ENCODE assay signal across 10 cellular contexts in the genomic region with DNA sequence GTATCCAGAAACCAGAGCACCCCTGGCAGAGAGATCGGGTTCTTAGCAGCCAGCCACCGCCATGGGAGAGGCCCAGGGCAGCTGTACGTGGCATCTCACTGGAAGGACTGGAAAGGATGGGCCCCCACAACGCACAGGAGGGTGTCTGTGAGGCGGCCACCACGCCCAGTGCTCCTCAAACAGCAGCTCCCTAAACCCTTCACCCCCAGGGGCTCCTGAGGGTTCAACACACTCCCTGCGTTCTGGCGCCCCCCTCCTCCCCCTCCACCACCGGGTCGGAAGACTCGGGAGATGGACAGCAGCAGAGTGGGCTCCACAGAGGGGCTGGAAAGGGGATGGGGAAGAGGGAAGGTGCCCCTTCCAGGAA. TPM values are rescaled to one million over a fixed set of nuclear protein-coding genes. Genes with fewer than 3 reads are reported as not detected.
DNase-seq lines count a peak whose midpoint lies in the region; ATAC-seq and TF ChIP-seq lines count a peak whose summit lies in the region.
"Had no signal": no experiment of that assay in that cellular context is flagged by ENCODE, and none has a peak within 500 bp of the region (broad histone marks: within the 10 kb centered on the region; RNA-seq: fewer than 3 reads in every experiment).

No MANE protein-coding gene starts in this region.

- peaks cover 6% of the 10 kb centered on the region for H3K79me2 ChIP-seq in neural cell (replicated peaks; ENCODE audit: insufficient read depth, low read length)

- no peak for TF ChIP-seq POLR2A in breast epithelium (IDR thresholded peaks at IDR 0.05)

- H3K27me3 ChIP-seq in BLaER1 (no peaks in the 10 kb centered on the region), breast epithelium (peaks cover 0 to 25% of the 10 kb centered on the region in 2 donors), neural cell (ENCODE audit: insufficient read depth, low read depth, low read length) (no peaks in the 10 kb centered on the region)

- ATAC-seq in HG03045 (IDR thresholded peaks at IDR 0.05; ENCODE audit: unreplicated experiment): no peak

- DNase-seq in Jurkat, Clone E6-1 (ENCODE audit: low read depth, low spot score): no peak
- DNase-seq in breast epithelium (ENCODE audit: low spot score in 2 of 2) (no peak), COR-L47 (lab: John Stamatoyannopoulos, UW) (no peak), NCI-H524 (lab: John Stamatoyannopoulos, UW) (no peak)
- DNase-seq in stimulated activated CD4-positive, alpha-beta T cell treated with anti-CD3 and anti-CD28 coated beads, Interleukin-1b, Interleukin-23, amount 100 ng/mL, for 48 hours: no peak
- DNase-seq: activated CD4-positive, alpha-beta T cell treated with anti-CD3 and anti-CD28 coated beads for 4 hours; hippocampal formation had no signal

- H3K4me2 ChIP-seq in BLaER1 (peak overlapping the region; percentile 97), neural cell (ENCODE audit: low read length) (peak overlapping the region; percentile 76)

- peak overlapping the region; percentile 84 for H3K9ac ChIP-seq in BLaER1
- peak overlapping the region; percentile 72 for H3K9ac ChIP-seq in neural cell (ENCODE audit: low read length)

- peak overlapping the region; percentile 89 for H3K27ac ChIP-seq in BLaER1
- H3K27ac ChIP-seq in breast epithelium: no peak overlapping the region
- H3K27ac ChIP-seq in neural cell (ENCODE audit: low read length): peak overlapping the region; percentile 61

- TF ChIP-seq EP300 in neural cell (conservative IDR thresholded peaks at IDR 0.05; ENCODE audit: poor library complexity, severe bottlenecking): no peak

- no peak for TF ChIP-seq RAD21 in neural cell (conservative IDR thresholded peaks at IDR 0.05)

- peak overlapping the region; percentile 81 for H3K4me3 ChIP-seq in BLaER1
- H3K4me3 ChIP-seq in Jurkat, Clone E6-1 (ENCODE audit: low read length): peak overlapping the region; percentile 47
- peak overlapping the region; percentile 43 to 79 (median 50) for H3K4me3 ChIP-seq in breast epithelium
- H3K4me3 ChIP-seq in neural cell (ENCODE audit: low read length): peak overlapping the region; percentile 83

- H3K4me1 ChIP-seq in BLaER1 (peaks cover 52% of the 10 kb centered on the region), breast epithelium (no peaks in the 10 kb centered on the region)

- H3K9me2 ChIP-seq in neural cell (ENCODE audit: insufficient read depth, low read length): no peaks in the 10 kb centered on the region

- no peaks in the 10 kb centered on the region for H3F3A ChIP-seq in neural cell (ENCODE audit: insufficient read depth, low read length, poor library complexity, severe bottlenecking)

- TF ChIP-seq CTCF in breast epithelium (IDR thresholded peaks at IDR 0.05) (no peak), neural cell (IDR thresholded peaks at IDR 0.05; ENCODE audit: poor library complexity, severe bottlenecking) (no peak)

- no peak overlapping the region for H2AFZ ChIP-seq in neural cell (ENCODE audit: low read depth, low read length)

- H4K20me1 ChIP-seq in BLaER1: peaks cover 46% of the 10 kb centered on the region
- no peaks in the 10 kb centered on the region for H4K20me1 ChIP-seq in neural cell (ENCODE audit: insufficient read depth)

- intact Hi-C loops in breast epithelium (cut with DNase I; ENCODE audit: low total_unique reads): no loop called here

- no peaks in the 10 kb centered on the region for H3K9me3 ChIP-seq in BLaER1
- no peaks in the 10 kb centered on the region for H3K9me3 ChIP-seq in breast epithelium
- H3K9me3 ChIP-seq in neural cell (ENCODE audit: low read length): no peaks in the 10 kb centered on the region

- peaks cover 51% of the 10 kb centered on the region for H3K36me3 ChIP-seq in BLaER1
- no peaks in the 10 kb centered on the region for H3K36me3 ChIP-seq in breast epithelium
- H3K36me3 ChIP-seq in neural cell (ENCODE audit: insufficient read depth, low read length): no peaks in the 10 kb centered on the region

TF ChIP-seq in neural cell, 6 proteins besides CTCF, POLR2A, EP300 and RAD21:
- TF ChIP-seq POLR2AphosphoS5 (IDR thresholded peaks at IDR 0.05) (no peak), SMC3 (conservative IDR thresholded peaks at IDR 0.05; ENCODE audit: poor library complexity) (no peak), MXI1 (conservative IDR thresholded peaks at IDR 0.05; ENCODE audit: poor library complexity, severe bottlenecking) (no peak), EZH2 (IDR thresholded peaks at IDR 0.05; ENCODE audit: borderline replicate concordance, insufficient read depth, low read length, poor library complexity, severe bottlenecking) (no peak), TAF1 (IDR thresholded peaks at IDR 0.05; ENCODE audit: low read depth) (no peak)
- TF ChIP-seq, protein P1, sequence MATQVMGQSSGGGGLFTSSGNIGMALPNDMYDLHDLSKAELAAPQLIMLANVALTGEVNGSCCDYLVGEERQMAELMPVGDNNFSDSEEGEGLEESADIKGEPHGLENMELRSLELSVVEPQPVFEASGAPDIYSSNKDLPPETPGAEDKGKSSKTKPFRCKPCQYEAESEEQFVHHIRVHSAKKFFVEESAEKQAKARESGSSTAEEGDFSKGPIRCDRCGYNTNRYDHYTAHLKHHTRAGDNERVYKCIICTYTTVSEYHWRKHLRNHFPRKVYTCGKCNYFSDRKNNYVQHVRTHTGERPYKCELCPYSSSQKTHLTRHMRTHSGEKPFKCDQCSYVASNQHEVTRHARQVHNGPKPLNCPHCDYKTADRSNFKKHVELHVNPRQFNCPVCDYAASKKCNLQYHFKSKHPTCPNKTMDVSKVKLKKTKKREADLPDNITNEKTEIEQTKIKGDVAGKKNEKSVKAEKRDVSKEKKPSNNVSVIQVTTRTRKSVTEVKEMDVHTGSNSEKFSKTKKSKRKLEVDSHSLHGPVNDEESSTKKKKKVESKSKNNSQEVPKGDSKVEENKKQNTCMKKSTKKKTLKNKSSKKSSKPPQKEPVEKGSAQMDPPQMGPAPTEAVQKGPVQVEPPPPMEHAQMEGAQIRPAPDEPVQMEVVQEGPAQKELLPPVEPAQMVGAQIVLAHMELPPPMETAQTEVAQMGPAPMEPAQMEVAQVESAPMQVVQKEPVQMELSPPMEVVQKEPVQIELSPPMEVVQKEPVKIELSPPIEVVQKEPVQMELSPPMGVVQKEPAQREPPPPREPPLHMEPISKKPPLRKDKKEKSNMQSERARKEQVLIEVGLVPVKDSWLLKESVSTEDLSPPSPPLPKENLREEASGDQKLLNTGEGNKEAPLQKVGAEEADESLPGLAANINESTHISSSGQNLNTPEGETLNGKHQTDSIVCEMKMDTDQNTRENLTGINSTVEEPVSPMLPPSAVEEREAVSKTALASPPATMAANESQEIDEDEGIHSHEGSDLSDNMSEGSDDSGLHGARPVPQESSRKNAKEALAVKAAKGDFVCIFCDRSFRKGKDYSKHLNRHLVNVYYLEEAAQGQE (IDR thresholded peaks at IDR 0.05; ENCODE audit: borderline replicate concordance): no peak

RNA-seq across cellular contexts. Expression of a gene that starts 1.1 kb away (rescaled TPM):
- polyA plus RNA-seq in Jurkat, Clone E6-1 (2012; ENCODE audit: insufficient read depth, insufficient read length): 27.7 TPM
- total RNA-seq in breast epithelium: 1 to 10 TPM; 3.8 to 9.8 (median 5.3) TPM
- 36.7 and 53.3 TPM in 2 replicates for polyA plus RNA-seq in neural cell
- polyA minus RNA-seq in neural cell: 24.3 and 25.1 TPM in 2 replicates

RNA-seq across cellular contexts. Expression of a gene that starts 9.4 kb away (rescaled TPM):
- polyA plus RNA-seq in Jurkat, Clone E6-1 (2012; ENCODE audit: insufficient read depth, insufficient read length): 54.8 TPM
- total RNA-seq in breast epithelium: 10 to 100 TPM; 22.9 to 35.7 (median 29.4) TPM
- polyA plus RNA-seq in neural cell: 39.1 and 40.5 TPM in 2 replicates
- polyA minus RNA-seq in neural cell: 28.7 and 29.2 TPM in 2 replicates

RNA-seq across cellular contexts. Expression of a gene that starts 9.8 kb away (rescaled TPM):
- polyA plus RNA-seq in Jurkat, Clone E6-1 (2012; ENCODE audit: insufficient read depth, insufficient read length): 37.9 TPM
- 10 to 100 TPM in 2 of 3 donors, 1 to 10 TPM in 1; 5.7 to 16.5 (median 13.4) TPM for total RNA-seq in breast epithelium
- 36.3 and 55.0 TPM in 2 replicates for polyA plus RNA-seq in neural cell
- 11.2 and 15.3 TPM in 2 replicates for polyA minus RNA-seq in neural cell

RNA-seq across cellular contexts. Expression of a gene that starts 15.6 kb away (rescaled TPM):
- 44.0 TPM for polyA plus RNA-seq in Jurkat, Clone E6-1 (2012; ENCODE audit: insufficient read depth, insufficient read length)
- 10 to 100 TPM; 34.2 to 66.2 (median 59.6) TPM for total RNA-seq in breast epithelium
- 74.5 and 89.1 TPM in 2 replicates for polyA plus RNA-seq in neural cell
- 58.4 and 60.8 TPM in 2 replicates for polyA minus RNA-seq in neural cell

RNA-seq across cellular contexts. Expression of a gene that starts 47.0 kb away (rescaled TPM):
- 17.6 TPM for polyA plus RNA-seq in Jurkat, Clone E6-1 (2012; ENCODE audit: insufficient read depth, insufficient read length)
- 100 to 1,000 TPM in 2 of 3 donors, 10 to 100 TPM in 1; 79.0 to 137 (median 122) TPM for total RNA-seq in breast epithelium
- polyA plus RNA-seq in neural cell: 38.6 and 57.4 TPM in 2 replicates
- polyA minus RNA-seq in neural cell: 61.9 and 76.2 TPM in 2 replicates

Comparison
In these comparisons a context has a peak if more than half of its experiments do, and no peak if none do; other contexts are left out.
1. H3K27ac ChIP-seq: peak in BLaER1 (single experiment) and neural cell (single experiment); none in breast epithelium (0 of 2).
2. Peak in every context shown above with its lines, with median percentiles within 50 percentile points of each other: H3K4me3 ChIP-seq.